Comparison of ENCODE assay signal across 1 cellular context in the genomic region with DNA sequence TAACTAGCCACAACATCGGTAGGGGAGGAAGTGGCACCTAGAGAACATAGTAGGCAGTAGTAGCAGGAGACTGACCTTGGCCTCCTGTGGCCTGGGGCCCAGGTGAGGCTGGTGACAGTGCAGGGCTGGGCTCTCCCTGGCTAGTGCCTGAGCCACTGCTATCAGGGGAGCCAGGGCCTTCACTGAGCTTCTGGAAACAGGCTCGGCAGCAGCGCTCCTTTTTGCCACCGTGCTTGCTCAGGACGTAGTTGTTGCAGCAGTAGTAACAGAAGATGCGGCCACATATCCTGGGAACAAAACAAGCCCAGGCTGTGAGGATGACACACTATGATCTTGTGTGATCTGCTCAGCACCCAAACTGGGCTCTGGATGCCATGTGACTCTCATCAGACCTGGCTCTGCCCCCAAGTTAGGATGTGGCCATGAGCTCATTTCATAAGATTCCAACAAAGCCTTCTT.
TF ChIP-seq lines count a peak whose summit lies in the region.

No MANE protein-coding gene starts in this region.

TF ChIP-seq in GM12878, 131 proteins besides CTCF, POLR2A, EP300 and RAD21:
- peak; percentile 25; the same call in 1 of the 2 replicates for TF ChIP-seq IKZF1 (conservative IDR thresholded peaks at IDR 0.05)
- TF ChIP-seq SP1 (IDR thresholded peaks at IDR 0.05; ENCODE audit: low read depth, low read length), result no peak
- TF ChIP-seq, protein P1, sequence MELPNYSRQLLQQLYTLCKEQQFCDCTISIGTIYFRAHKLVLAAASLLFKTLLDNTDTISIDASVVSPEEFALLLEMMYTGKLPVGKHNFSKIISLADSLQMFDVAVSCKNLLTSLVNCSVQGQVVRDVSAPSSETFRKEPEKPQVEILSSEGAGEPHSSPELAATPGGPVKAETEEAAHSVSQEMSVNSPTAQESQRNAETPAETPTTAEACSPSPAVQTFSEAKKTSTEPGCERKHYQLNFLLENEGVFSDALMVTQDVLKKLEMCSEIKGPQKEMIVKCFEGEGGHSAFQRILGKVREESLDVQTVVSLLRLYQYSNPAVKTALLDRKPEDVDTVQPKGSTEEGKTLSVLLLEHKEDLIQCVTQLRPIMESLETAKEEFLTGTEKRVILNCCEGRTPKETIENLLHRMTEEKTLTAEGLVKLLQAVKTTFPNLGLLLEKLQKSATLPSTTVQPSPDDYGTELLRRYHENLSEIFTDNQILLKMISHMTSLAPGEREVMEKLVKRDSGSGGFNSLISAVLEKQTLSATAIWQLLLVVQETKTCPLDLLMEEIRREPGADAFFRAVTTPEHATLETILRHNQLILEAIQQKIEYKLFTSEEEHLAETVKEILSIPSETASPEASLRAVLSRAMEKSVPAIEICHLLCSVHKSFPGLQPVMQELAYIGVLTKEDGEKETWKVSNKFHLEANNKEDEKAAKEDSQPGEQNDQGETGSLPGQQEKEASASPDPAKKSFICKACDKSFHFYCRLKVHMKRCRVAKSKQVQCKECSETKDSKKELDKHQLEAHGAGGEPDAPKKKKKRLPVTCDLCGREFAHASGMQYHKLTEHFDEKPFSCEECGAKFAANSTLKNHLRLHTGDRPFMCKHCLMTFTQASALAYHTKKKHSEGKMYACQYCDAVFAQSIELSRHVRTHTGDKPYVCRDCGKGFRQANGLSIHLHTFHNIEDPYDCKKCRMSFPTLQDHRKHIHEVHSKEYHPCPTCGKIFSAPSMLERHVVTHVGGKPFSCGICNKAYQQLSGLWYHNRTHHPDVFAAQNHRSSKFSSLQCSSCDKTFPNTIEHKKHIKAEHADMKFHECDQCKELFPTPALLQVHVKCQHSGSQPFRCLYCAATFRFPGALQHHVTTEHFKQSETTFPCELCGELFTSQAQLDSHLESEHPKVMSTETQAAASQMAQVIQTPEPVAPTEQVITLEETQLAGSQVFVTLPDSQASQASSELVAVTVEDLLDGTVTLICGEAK (IDR thresholded peaks at IDR 0.05; ENCODE audit: borderline replicate concordance), result no peak
- TF ChIP-seq YY1 (IDR thresholded peaks at IDR 0.05; ENCODE audit: low read depth, low read length), result no peak
- no peak for TF ChIP-seq IKZF2 (IDR thresholded peaks at IDR 0.05)
- TF ChIP-seq BHLHE40 (IDR thresholded peaks at IDR 0.05; ENCODE audit: borderline replicate concordance in 1 of 2, low read depth in 2 of 2, low read length in 1 of 2), result peak in 1 of 2 experiments; percentile 11; a peak in 1 of 4 replicates
- peak; percentile 73 for TF ChIP-seq NR2F1 (conservative IDR thresholded peaks at IDR 0.05)
- no peak for TF ChIP-seq MEF2B (IDR thresholded peaks at IDR 0.05; ENCODE audit: partially characterized antibody, poor library complexity, severe bottlenecking)
- TF ChIP-seq DPF2 (IDR thresholded peaks at IDR 0.05), result 0 out of 2 replicates have a peak, but pooled peaks have one; percentile 13
